Comparison of ENCODE assay signal across 18 cellular contexts in the genomic region with DNA sequence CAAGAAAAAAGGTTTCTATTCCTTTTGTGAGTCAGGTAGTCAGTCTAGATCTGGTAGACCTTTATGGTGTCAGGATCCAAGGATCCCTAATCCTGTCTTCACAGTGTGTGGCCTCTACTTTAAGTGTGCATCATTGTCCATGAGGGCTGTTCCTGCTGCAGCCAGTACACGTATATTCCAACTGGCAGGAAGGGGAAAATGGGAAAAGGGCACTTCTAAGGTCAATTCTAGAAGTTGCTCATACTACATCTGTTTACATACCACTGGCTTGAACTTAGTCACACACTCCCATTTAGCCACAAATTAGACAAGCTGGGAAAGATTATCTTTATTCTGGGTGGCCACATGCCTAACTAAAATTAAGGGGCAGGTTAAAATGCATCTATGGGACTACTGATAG. TPM values are rescaled to one million over a fixed set of nuclear protein-coding genes. Genes with fewer than 3 reads are reported as not detected.
A peak's percentile ranks its signal among the peaks of the same experiment; 100 is the strongest.
DNase-seq lines count a peak whose midpoint lies in the region; ATAC-seq and TF ChIP-seq lines count a peak whose summit lies in the region.
"Had no signal": no experiment of that assay in that cellular context is flagged by ENCODE, and none has a peak within 500 bp of the region (broad histone marks: within the 10 kb centered on the region; RNA-seq: fewer than 3 reads in every experiment).

No MANE protein-coding gene starts in this region.

- no peak overlapping the region for H3K4me3 ChIP-seq in SJSA1

- no peaks in the 10 kb centered on the region for H3K27me3 Mint-ChIP-seq in HFFc6 (ENCODE audit: insufficient read depth)
- H3K27me3 Mint-ChIP-seq in activated CD8-positive, alpha-beta T cell treated with anti-CD3 and anti-CD28 coated beads for 36 hours, result peaks cover 17% of the 10 kb centered on the region

- H3K27me3 ChIP-seq in SJSA1 (replicated peaks), result no peaks in the 10 kb centered on the region; the same call in 1 of the 2 replicates

- H3K9me3 ChIP-seq in SJSA1 (replicated peaks), result no peaks in the 10 kb centered on the region; the same call in 1 of the 2 replicates

- no peaks in the 10 kb centered on the region for H3K36me3 ChIP-seq in SJSA1

- intact Hi-C loops in activated CD8-positive, alpha-beta T cell treated with anti-CD3 and anti-CD28 coated beads for 36 hours (cut with micrococcal nuclease), result no loop called here

- H3K9me3 Mint-ChIP-seq in HFFc6, result no peaks in the 10 kb centered on the region; the same call in 1 of the 2 replicates
- H3K9me3 Mint-ChIP-seq in activated CD8-positive, alpha-beta T cell treated with anti-CD3 and anti-CD28 coated beads for 36 hours, result peaks cover 2% of the 10 kb centered on the region

- CTCF ChIA-PET in activated CD8-positive, alpha-beta T cell treated with anti-CD3 and anti-CD28 coated beads for 36 hours (lab: Charles Lee), result no interaction called here

- H3K4me3 Mint-ChIP-seq in HFFc6, result no peak overlapping the region
- no peak overlapping the region for H3K4me3 Mint-ChIP-seq in activated CD8-positive, alpha-beta T cell treated with anti-CD3 and anti-CD28 coated beads for 36 hours
- H3K4me3 Mint-ChIP-seq: H9 had no signal

- no peaks in the 10 kb centered on the region for H3K36me3 Mint-ChIP-seq in HFFc6 (ENCODE audit: low read depth)
- H3K36me3 Mint-ChIP-seq in activated CD8-positive, alpha-beta T cell treated with anti-CD3 and anti-CD28 coated beads for 36 hours (ENCODE audit: low read depth), result no peaks in the 10 kb centered on the region

- peaks cover 26% of the 10 kb centered on the region for H3K4me1 ChIP-seq in SJSA1 (replicated peaks)

- H3K27ac Mint-ChIP-seq in HFFc6, result no peak overlapping the region; the same call in 1 of the 2 replicates
- H3K27ac Mint-ChIP-seq in activated CD8-positive, alpha-beta T cell treated with anti-CD3 and anti-CD28 coated beads for 36 hours, result no peak overlapping the region
- H3K27ac Mint-ChIP-seq: H9 had no signal

- H3K4me1 Mint-ChIP-seq in HFFc6 (ENCODE audit: low read depth), result peaks cover 36% of the 10 kb centered on the region
- H3K4me1 Mint-ChIP-seq in activated CD8-positive, alpha-beta T cell treated with anti-CD3 and anti-CD28 coated beads for 36 hours (ENCODE audit: low read depth), result no peaks in the 10 kb centered on the region

- no peak for TF ChIP-seq CTCF in HFFc6 (IDR thresholded peaks at IDR 0.05)
- no peak for TF ChIP-seq CTCF in activated CD8-positive, alpha-beta T cell treated with anti-CD3 and anti-CD28 coated beads for 36 hours (IDR thresholded peaks at IDR 0.05)

- no peak for ATAC-seq in HG03460 (IDR thresholded peaks at IDR 0.05; ENCODE audit: unreplicated experiment)
- no peak for ATAC-seq in activated CD8-positive, alpha-beta T cell treated with anti-CD3 and anti-CD28 coated beads for 36 hours
- no peak for ATAC-seq in HG02884 (IDR thresholded peaks at IDR 0.05; ENCODE audit: unreplicated experiment)

- peak; percentile 36 for DNase-seq in AG08396 (ENCODE audit: low spot score)
- DNase-seq in HFFc6, result peak; percentile 58
- peak; percentile 58 to 81 for DNase-seq in SJSA1 (ENCODE audit: low read depth in 1 of 2, low spot score in 2 of 2)
- peak; percentile 66 for DNase-seq in fibroblast of peridontal ligament (ENCODE audit: extremely low read depth)
- DNase-seq in activated CD8-positive, alpha-beta T cell treated with anti-CD3 and anti-CD28 coated beads for 36 hours, result no peak
- DNase-seq in NCI-H510A (lab: John Stamatoyannopoulos, UW), result no peak
- DNase-seq: 8988T; H9; Kasumi-1; NCI-H1694; NCI-H2107; NCI-H345; NCI-H69; NK-92 treated with Interleukin-12 subunit alpha and Interleukin-12 subunit beta, amount 100 ng/mL, for 24 hours; OCI-M1 had no signal

- POLR2A ChIA-PET in activated CD8-positive, alpha-beta T cell treated with anti-CD3 and anti-CD28 coated beads for 36 hours (lab: Charles Lee), result interaction anchor here (0.5 kb wide), 1 partner anchor 18 kb away, joined by 3 read pairs; no protein-coding TSS in a partner anchor

- peak overlapping the region; percentile 22 for H3K27ac ChIP-seq in SJSA1
- H3K27ac ChIP-seq: C4-2B had no signal

RNA-seq across cellular contexts. Expression of a gene that starts 9.7 kb away (rescaled TPM):
- total RNA-seq in HFFc6 (2021; fragmentation: NEBNext Ultra II Directional; extraction: Animal tissue kit (Norgen Biotek cat#: 25700)), result 10 to 100 TPM in 5 of 6 experiments, 1 to 10 TPM in 1; 6.2 to 15.7 (median 13.6) TPM
- 34.9 and 36.4 TPM in 2 replicates for total RNA-seq in SJSA1 (2014; rRNA removed; shearing (Covaris generic))
- 10 to 100 TPM; 34.1 to 34.7 TPM for total RNA-seq in activated CD8-positive, alpha-beta T cell treated with anti-CD3 and anti-CD28 coated beads for 36 hours

Comparison
In these comparisons a context has a peak if more than half of its experiments do, and no peak if none do; other contexts are left out.
1. DNase-seq: peak in AG08396 (single experiment), HFFc6 (single experiment), SJSA1 (2 of 2) and fibroblast of peridontal ligament (single experiment); none in activated CD8-positive, alpha-beta T cell treated with anti-CD3 and anti-CD28 coated beads for 36 hours (single experiment) and NCI-H510A (single experiment).